12 cellular contexts compared by ENCODE assay signal in the genomic region with DNA sequence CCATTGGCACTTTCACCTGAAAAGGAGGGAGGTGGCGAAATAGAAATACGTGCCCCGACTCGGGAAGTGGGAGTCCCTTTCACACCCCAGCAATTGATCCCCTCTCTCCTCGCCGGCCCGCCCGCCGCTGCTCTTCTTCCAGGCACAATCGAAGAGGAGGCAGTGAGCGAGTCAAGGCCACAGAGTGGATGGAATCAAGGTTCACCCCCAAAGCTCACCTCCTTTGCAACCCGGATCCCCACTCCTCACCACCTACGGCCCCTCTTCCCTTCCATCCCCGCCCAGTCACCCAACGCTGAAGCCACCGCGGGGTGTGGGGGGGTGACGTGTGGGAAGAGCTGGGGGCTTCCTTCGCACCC. TPM values are rescaled to one million over a fixed set of nuclear protein-coding genes. Genes with fewer than 3 reads are reported as not detected.
A peak's percentile ranks its signal among the peaks of the same experiment; 100 is the strongest.
DNase-seq lines count a peak whose midpoint lies in the region; ATAC-seq lines count a peak whose summit lies in the region.
"Had no signal": no experiment of that assay in that cellular context is flagged by ENCODE, and none has a peak within 500 bp of the region (broad histone marks: within the 10 kb centered on the region; RNA-seq: fewer than 3 reads in every experiment).

No MANE protein-coding gene starts in this region.

- peak overlapping the region; percentile 65 for H3K4me3 Mint-ChIP-seq in activated naive CD4-positive, alpha-beta T cell treated with anti-CD3 and anti-CD28 coated beads, Interleukin-2, amount 50 U/mL, for 24 hours
- peak overlapping the region; percentile 54 for H3K4me3 Mint-ChIP-seq in activated naive CD8-positive, alpha-beta T cell treated with anti-CD3 and anti-CD28 coated beads, Interleukin-2, amount 10 ng/mL, durations not matched to agents 7 days and 5 days
- H3K4me3 Mint-ChIP-seq: activated B cell treated with CpG ODN at 0.5 μM for 24 hours had no signal

- no peak for ATAC-seq in activated naive CD8-positive, alpha-beta T cell treated with anti-CD3 and anti-CD28 coated beads, Interleukin-2, amount 10 ng/mL, durations not matched to agents 7 days and 5 days (ENCODE audit: low read depth)
- ATAC-seq: GM12878 had no signal

- peaks cover 0 to 16% (median 14%) of the 10 kb centered on the region in 5 donors for H3K4me1 ChIP-seq in subcutaneous abdominal adipose tissue (ENCODE audit: control insufficient read depth in 5 of 5, insufficient read depth in 5 of 5, low read length in 5 of 5)

- peaks cover 3% of the 10 kb centered on the region for H3K4me1 Mint-ChIP-seq in activated naive CD4-positive, alpha-beta T cell treated with anti-CD3 and anti-CD28 coated beads, Interleukin-2, amount 50 U/mL, for 24 hours
- H3K4me1 Mint-ChIP-seq in activated naive CD8-positive, alpha-beta T cell treated with anti-CD3 and anti-CD28 coated beads, Interleukin-2, amount 10 ng/mL, durations not matched to agents 7 days and 5 days, result peaks cover 3% of the 10 kb centered on the region

- H3K27ac ChIP-seq in subcutaneous abdominal adipose tissue (ENCODE audit: low read depth, low read length), result no peak overlapping the region

- peak overlapping the region in 4 of 5 donors; percentile 47 to 61 (median 56) for H3K4me3 ChIP-seq in subcutaneous abdominal adipose tissue (ENCODE audit: low read depth in 1 of 5, low read length in 5 of 5)
- H3K4me3 ChIP-seq: GM12878 had no signal

- no peak overlapping the region for H3K27ac Mint-ChIP-seq in activated naive CD4-positive, alpha-beta T cell treated with anti-CD3 and anti-CD28 coated beads, Interleukin-2, amount 50 U/mL, for 24 hours
- H3K27ac Mint-ChIP-seq in activated naive CD8-positive, alpha-beta T cell treated with anti-CD3 and anti-CD28 coated beads, Interleukin-2, amount 10 ng/mL, durations not matched to agents 7 days and 5 days, result no peak overlapping the region
- H3K27ac Mint-ChIP-seq: activated B cell treated with CpG ODN at 0.5 μM for 24 hours had no signal

- peaks cover 20 to 26% (median 21%) of the 10 kb centered on the region in 5 donors for H3K27me3 ChIP-seq in subcutaneous abdominal adipose tissue (ENCODE audit: control insufficient read depth in 5 of 5, insufficient read depth in 4 of 5, low read length in 5 of 5)

- no peaks in the 10 kb centered on the region for H3K9me3 ChIP-seq in subcutaneous abdominal adipose tissue (ENCODE audit: control insufficient read depth in 5 of 5, low read length in 5 of 5)

- no peak overlapping the region for H3K9ac ChIP-seq in subcutaneous abdominal adipose tissue (ENCODE audit: low read length in 5 of 5)

- H3K27me3 Mint-ChIP-seq in activated naive CD4-positive, alpha-beta T cell treated with anti-CD3 and anti-CD28 coated beads, Interleukin-2, amount 50 U/mL, for 24 hours, result peaks cover 23% of the 10 kb centered on the region
- peaks cover 51% of the 10 kb centered on the region for H3K27me3 Mint-ChIP-seq in activated naive CD8-positive, alpha-beta T cell treated with anti-CD3 and anti-CD28 coated beads, Interleukin-2, amount 10 ng/mL, durations not matched to agents 7 days and 5 days

- POLR2A ChIA-PET in activated naive CD8-positive, alpha-beta T cell treated with anti-CD3 and anti-CD28 coated beads, Interleukin-2, amount 10 ng/mL, durations not matched to agents 7 days and 5 days (lab: Charles Lee), result no interaction called here

- DNase-seq in activated naive CD4-positive, alpha-beta T cell treated with Interleukin-2 at 50 U/mL for 16 hours, result no peak
- DNase-seq in activated naive CD8-positive, alpha-beta T cell treated with anti-CD3 and anti-CD28 coated beads, Interleukin-2, amount 10 ng/mL, durations not matched to agents 7 days and 5 days, result no peak
- peak; percentile 24 for DNase-seq in iPS-NIHi7 (ENCODE audit: extremely low spot score)
- DNase-seq in HT-29 (ENCODE audit: low spot score), result no peak
- no peak for DNase-seq in kidney tubule cell (ENCODE audit: low spot score)
- DNase-seq in RKO (ENCODE audit: low spot score), result no peak
- DNase-seq: cortex of kidney had no signal

- H3K36me3 ChIP-seq in subcutaneous abdominal adipose tissue (ENCODE audit: control insufficient read depth in 5 of 5, insufficient read depth in 5 of 5, low read length in 5 of 5), result no peaks in the 10 kb centered on the region

- no peaks in the 10 kb centered on the region for H3K9me3 Mint-ChIP-seq in activated naive CD4-positive, alpha-beta T cell treated with anti-CD3 and anti-CD28 coated beads, Interleukin-2, amount 50 U/mL, for 24 hours
- no peaks in the 10 kb centered on the region for H3K9me3 Mint-ChIP-seq in activated naive CD8-positive, alpha-beta T cell treated with anti-CD3 and anti-CD28 coated beads, Interleukin-2, amount 10 ng/mL, durations not matched to agents 7 days and 5 days
- H3K9me3 Mint-ChIP-seq: activated B cell treated with CpG ODN at 0.5 μM for 24 hours had no signal

- H3K36me3 Mint-ChIP-seq in activated naive CD4-positive, alpha-beta T cell treated with anti-CD3 and anti-CD28 coated beads, Interleukin-2, amount 50 U/mL, for 24 hours, result no peaks in the 10 kb centered on the region
- H3K36me3 Mint-ChIP-seq in activated naive CD8-positive, alpha-beta T cell treated with anti-CD3 and anti-CD28 coated beads, Interleukin-2, amount 10 ng/mL, durations not matched to agents 7 days and 5 days, result no peaks in the 10 kb centered on the region

RNA-seq across cellular contexts. Expression of a gene that starts 0.8 kb away (rescaled TPM):
- total RNA-seq in activated naive CD8-positive, alpha-beta T cell treated with anti-CD3 and anti-CD28 coated beads, Interleukin-2, amount 10 ng/mL, durations not matched to agents 7 days and 5 days, result not detected
- not detected in 2 replicates for total RNA-seq in HT-29 (2014; rRNA removed; shearing (Covaris generic))
- total RNA-seq: activated B cell treated with CpG ODN at 0.5 μM for 24 hours, liver had no signal
